8 cellular contexts compared by ENCODE assay signal in genomic region chr1:43990271-43991199, GRCh38. TPM values are rescaled to one million over a fixed set of nuclear protein-coding genes. Genes with fewer than 3 reads are reported as not detected.
DNase-seq lines count a peak whose midpoint lies in the region; ATAC-seq, FAIRE-seq and TF ChIP-seq lines count a peak whose summit lies in the region.

No MANE protein-coding gene starts in this region.

- peak overlapping the region; percentile 59 to 92 for H3K27ac ChIP-seq in kidney (ENCODE audit: low read depth in 2 of 2, low read length in 2 of 2)
- H3K27ac ChIP-seq in thyroid gland, result peak overlapping the region; percentile 73 to 77 (median 76)

- no peaks in the 10 kb centered on the region for H3K27me3 ChIP-seq in thyroid gland

- no peaks in the 10 kb centered on the region for H3K27me3 Mint-ChIP-seq in activated CD8-positive, alpha-beta memory T cell treated with anti-CD3 and anti-CD28 coated beads, Interleukin-2, amount 10 ng/mL, durations not matched to agents 7 days and 5 days
- no peaks in the 10 kb centered on the region for H3K27me3 Mint-ChIP-seq in activated naive CD8-positive, alpha-beta T cell treated with anti-CD3 and anti-CD28 coated beads, Interleukin-2, amount 10 ng/mL, durations not matched to agents 7 days and 5 days

- WGBS in thyroid gland, 2 donors, result 76% methylated on average over 17 to 19 of the region's 19 CpGs

- no peaks in the 10 kb centered on the region for H3K9me3 Mint-ChIP-seq in activated CD8-positive, alpha-beta memory T cell treated with anti-CD3 and anti-CD28 coated beads, Interleukin-2, amount 10 ng/mL, durations not matched to agents 7 days and 5 days (ENCODE audit: low read depth)
- no peaks in the 10 kb centered on the region for H3K9me3 Mint-ChIP-seq in activated naive CD8-positive, alpha-beta T cell treated with anti-CD3 and anti-CD28 coated beads, Interleukin-2, amount 10 ng/mL, durations not matched to agents 7 days and 5 days

- no peaks in the 10 kb centered on the region for H3K36me3 Mint-ChIP-seq in activated CD8-positive, alpha-beta memory T cell treated with anti-CD3 and anti-CD28 coated beads, Interleukin-2, amount 10 ng/mL, durations not matched to agents 7 days and 5 days
- peaks cover 2% of the 10 kb centered on the region for H3K36me3 Mint-ChIP-seq in activated naive CD8-positive, alpha-beta T cell treated with anti-CD3 and anti-CD28 coated beads, Interleukin-2, amount 10 ng/mL, durations not matched to agents 7 days and 5 days

- peaks cover 13 to 23% of the 10 kb centered on the region in 2 donors for H3K4me1 ChIP-seq in kidney (ENCODE audit: control insufficient read depth in 1 of 2, insufficient read depth in 1 of 2, low read depth in 1 of 2, low read length in 2 of 2)
- peaks cover 15 to 17% of the 10 kb centered on the region in 2 donors for H3K4me1 ChIP-seq in thyroid gland

- no peak for ATAC-seq in activated CD8-positive, alpha-beta memory T cell treated with anti-CD3 and anti-CD28 coated beads, Interleukin-2, amount 10 ng/mL, durations not matched to agents 7 days and 5 days
- ATAC-seq in activated naive CD8-positive, alpha-beta T cell treated with anti-CD3 and anti-CD28 coated beads, Interleukin-2, amount 10 ng/mL, durations not matched to agents 7 days and 5 days (ENCODE audit: low read depth), result no peak
- no peak for ATAC-seq in GM19023 (IDR thresholded peaks at IDR 0.05; ENCODE audit: unreplicated experiment)

- H3K9me3 ChIP-seq in kidney (ENCODE audit: control insufficient read depth in 1 of 2, low read length in 2 of 2) (no peaks in the 10 kb centered on the region), thyroid gland (no peaks in the 10 kb centered on the region)

- peak overlapping the region; percentile 82 for H3K27ac Mint-ChIP-seq in activated CD8-positive, alpha-beta memory T cell treated with anti-CD3 and anti-CD28 coated beads, Interleukin-2, amount 10 ng/mL, durations not matched to agents 7 days and 5 days
- no peak overlapping the region for H3K27ac Mint-ChIP-seq in activated naive CD8-positive, alpha-beta T cell treated with anti-CD3 and anti-CD28 coated beads, Interleukin-2, amount 10 ng/mL, durations not matched to agents 7 days and 5 days

- peak overlapping the region; percentile 83 for H3K4me3 Mint-ChIP-seq in activated CD8-positive, alpha-beta memory T cell treated with anti-CD3 and anti-CD28 coated beads, Interleukin-2, amount 10 ng/mL, durations not matched to agents 7 days and 5 days
- H3K4me3 Mint-ChIP-seq in activated naive CD8-positive, alpha-beta T cell treated with anti-CD3 and anti-CD28 coated beads, Interleukin-2, amount 10 ng/mL, durations not matched to agents 7 days and 5 days, result peak overlapping the region; percentile 91

- TF ChIP-seq CTCF in kidney (IDR thresholded peaks at IDR 0.05; ENCODE audit: borderline replicate concordance, extremely low read depth, insufficient read depth) (no peak), thyroid gland (IDR thresholded peaks at IDR 0.05) (no peak)

- H3K4me3 ChIP-seq in kidney (ENCODE audit: low read length in 2 of 2) (peak overlapping the region; percentile 59 to 80), thyroid gland (replicated peaks in 1 of 3) (peak overlapping the region in 2 of 3 donors; percentile 36 to 53)

- CTCF ChIA-PET in activated CD8-positive, alpha-beta memory T cell treated with anti-CD3 and anti-CD28 coated beads, Interleukin-2, amount 10 ng/mL, durations not matched to agents 7 days and 5 days (lab: Charles Lee), result interaction anchor here (1.0 to 3.7 kb wide), 4 partner anchors 15 to 46 kb away, joined by 3 to 17 read pairs (median 11); partner anchors contain the start of gene ATP6V0B

- H3K4me1 Mint-ChIP-seq in activated CD8-positive, alpha-beta memory T cell treated with anti-CD3 and anti-CD28 coated beads, Interleukin-2, amount 10 ng/mL, durations not matched to agents 7 days and 5 days, result peaks cover 16% of the 10 kb centered on the region
- peaks cover 13% of the 10 kb centered on the region for H3K4me1 Mint-ChIP-seq in activated naive CD8-positive, alpha-beta T cell treated with anti-CD3 and anti-CD28 coated beads, Interleukin-2, amount 10 ng/mL, durations not matched to agents 7 days and 5 days

- FAIRE-seq in kidney (lab: Jason Lieb, UNC), result no peak

- POLR2A ChIA-PET in activated naive CD8-positive, alpha-beta T cell treated with anti-CD3 and anti-CD28 coated beads, Interleukin-2, amount 10 ng/mL, durations not matched to agents 7 days and 5 days (lab: Charles Lee), result interaction anchor here (0.9 to 3.5 kb wide), 2 partner anchors 15 to 18 kb away, joined by 3 to 13 read pairs; partner anchors contain the start of gene ATP6V0B

- TF ChIP-seq POLR2A in thyroid gland (IDR thresholded peaks at IDR 0.05), result no peak

- H3K36me3 ChIP-seq in kidney (ENCODE audit: control insufficient read depth in 1 of 2, insufficient read depth in 2 of 2, low read length in 2 of 2) (peaks cover 0 to 4% of the 10 kb centered on the region in 2 donors), thyroid gland (no peaks in the 10 kb centered on the region)

- H3K9ac ChIP-seq in kidney (ENCODE audit: low read length in 2 of 2), result peak overlapping the region in 1 of 2 donors; percentile 81

- intact Hi-C loops in kidney (cut with DNase I), result no loop called here
- intact Hi-C loops in thyroid gland (cut with DNase I), result no loop called here

- no peak for DNase-seq in activated CD8-positive, alpha-beta memory T cell treated with anti-CD3 and anti-CD28 coated beads, Interleukin-2, amount 10 ng/mL, durations not matched to agents 7 days and 5 days
- DNase-seq in activated CD8-positive, alpha-beta memory T cell treated with anti-CD3 and anti-CD28 coated beads for 24 hours, result no peak
- DNase-seq in activated naive CD8-positive, alpha-beta T cell treated with anti-CD3 and anti-CD28 coated beads, Interleukin-2, amount 10 ng/mL, durations not matched to agents 7 days and 5 days, result no peak
- peak; percentile 68 for DNase-seq in kidney
- DNase-seq in thyroid gland, result no peak
- DNase-seq in stimulated activated CD4-positive, alpha-beta T cell treated with anti-CD3 and anti-CD28 coated beads, Interleukin-4, amount 100 ng/mL, for 4 hours, result no peak
- no peak for DNase-seq in inferior parietal cortex (ENCODE audit: extremely low spot score)

RNA-seq across cellular contexts. Expression of gene CCDC24, which starts 0.9 kb away (rescaled TPM):
- 1 to 10 TPM; 1.3 to 1.5 TPM for total RNA-seq in activated CD8-positive, alpha-beta memory T cell treated with anti-CD3 and anti-CD28 coated beads, Interleukin-2, amount 10 ng/mL, durations not matched to agents 7 days and 5 days
- 1 to 10 TPM; 1.3 to 3.2 TPM for total RNA-seq in activated naive CD8-positive, alpha-beta T cell treated with anti-CD3 and anti-CD28 coated beads, Interleukin-2, amount 10 ng/mL, durations not matched to agents 7 days and 5 days
- total RNA-seq in kidney (24.3 TPM), thyroid gland (10 to 100 TPM in 3 of 4 donors, 1 to 10 TPM in 1; 8.0 to 25.4 (median 11.7) TPM)
- 35.6 TPM for polyA plus RNA-seq in kidney (ENCODE audit: insufficient read depth, low read depth, low replicate concordance)

RNA-seq across cellular contexts. Expression of gene B4GALT2, which starts 11.5 kb away (rescaled TPM):
- 10 to 100 TPM; 20.1 to 25.5 TPM for total RNA-seq in activated CD8-positive, alpha-beta memory T cell treated with anti-CD3 and anti-CD28 coated beads, Interleukin-2, amount 10 ng/mL, durations not matched to agents 7 days and 5 days
- 10 to 100 TPM; 12.5 to 13.3 TPM for total RNA-seq in activated naive CD8-positive, alpha-beta T cell treated with anti-CD3 and anti-CD28 coated beads, Interleukin-2, amount 10 ng/mL, durations not matched to agents 7 days and 5 days
- total RNA-seq in kidney (25.1 TPM), thyroid gland (10 to 100 TPM; 22.3 to 30.3 (median 24.7) TPM)
- polyA plus RNA-seq in kidney (ENCODE audit: insufficient read depth, low read depth, low replicate concordance), result 32.5 TPM

RNA-seq across cellular contexts. Expression of gene ATP6V0B, which starts 15.8 kb away (rescaled TPM):
- total RNA-seq in activated CD8-positive, alpha-beta memory T cell treated with anti-CD3 and anti-CD28 coated beads, Interleukin-2, amount 10 ng/mL, durations not matched to agents 7 days and 5 days, result 100 to 1,000 TPM; 108 to 139 TPM
- total RNA-seq in activated naive CD8-positive, alpha-beta T cell treated with anti-CD3 and anti-CD28 coated beads, Interleukin-2, amount 10 ng/mL, durations not matched to agents 7 days and 5 days, result 10 to 100 TPM; 90.4 to 94.2 TPM
- 156 TPM for total RNA-seq in kidney
- polyA plus RNA-seq in kidney (ENCODE audit: insufficient read depth, low read depth, low replicate concordance), result 636 TPM
- 100 to 1,000 TPM; 128 to 302 (median 216) TPM for total RNA-seq in thyroid gland

RNA-seq across cellular contexts. Expression of gene DPH2, which starts 20.7 kb away (rescaled TPM):
- total RNA-seq in activated CD8-positive, alpha-beta memory T cell treated with anti-CD3 and anti-CD28 coated beads, Interleukin-2, amount 10 ng/mL, durations not matched to agents 7 days and 5 days, result 10 to 100 TPM; 28.1 to 39.8 TPM
- total RNA-seq in activated naive CD8-positive, alpha-beta T cell treated with anti-CD3 and anti-CD28 coated beads, Interleukin-2, amount 10 ng/mL, durations not matched to agents 7 days and 5 days, result 10 to 100 TPM; 26.7 to 28.2 TPM
- 24.0 TPM for total RNA-seq in kidney
- 15.9 TPM for polyA plus RNA-seq in kidney (ENCODE audit: insufficient read depth, low read depth, low replicate concordance)
- total RNA-seq in thyroid gland, result 10 to 100 TPM; 13.4 to 26.7 (median 22.3) TPM

RNA-seq across cellular contexts. Expression of gene SLC6A9, which starts 40.7 kb away (rescaled TPM):
- 1 to 10 TPM; 2.6 to 5.3 TPM for total RNA-seq in activated CD8-positive, alpha-beta memory T cell treated with anti-CD3 and anti-CD28 coated beads, Interleukin-2, amount 10 ng/mL, durations not matched to agents 7 days and 5 days
- 1 to 10 TPM; 1.9 to 3.0 TPM for total RNA-seq in activated naive CD8-positive, alpha-beta T cell treated with anti-CD3 and anti-CD28 coated beads, Interleukin-2, amount 10 ng/mL, durations not matched to agents 7 days and 5 days
- total RNA-seq in kidney, result 12.6 TPM
- 2.0 TPM for polyA plus RNA-seq in kidney (ENCODE audit: insufficient read depth, low read depth, low replicate concordance)
- total RNA-seq in thyroid gland, result 10 to 100 TPM in 1 of 4 donors, 1 to 10 TPM in 3; 7.2 to 11.3 (median 7.6) TPM
